ENCODE assay signal across 1 cellular context in genomic region chr1:25247024-25247828, GRCh38.
TF ChIP-seq lines count a peak whose summit lies in the region.

Gene RSRP1, minus strand, starts transcription at chr1:25247454. Its CDS starts 491 bp downstream, at chr1:25246963.

TF ChIP-seq in HEK293, 187 proteins besides CTCF, POLR2A, EP300 and RAD21 (continued from another document and continues in another):
- TF ChIP-seq PBX3 (CRISPR knock-in tag; IDR thresholded peaks at IDR 0.05) (0 out of 2 replicates have a peak, but pooled peaks have one; percentile 16), TRIM28 (IDR thresholded peaks at IDR 0.05; ENCODE audit: borderline replicate concordance, low read length) (no peak), ZNF513 (tag by site-specific recombination; IDR thresholded peaks at IDR 0.05) (peak; percentile 52), ZNF280C (tag by site-specific recombination; IDR thresholded peaks at IDR 0.05) (no peak), ZNF416 (tag by site-specific recombination; IDR thresholded peaks at IDR 0.05) (no peak), ZBTB20 (tag by site-specific recombination; IDR thresholded peaks at IDR 0.05) (peak; percentile 95), ZBTB48 (tag by site-specific recombination; IDR thresholded peaks at IDR 0.05) (peak; percentile 98), GLIS2 (tag by site-specific recombination; IDR thresholded peaks at IDR 0.05) (peak; percentile 79), ZNF639 (tag by site-specific recombination; IDR thresholded peaks at IDR 0.05) (no peak; the same call in 1 of the 2 replicates), ZNF654 (tag by site-specific recombination; IDR thresholded peaks at IDR 0.05; ENCODE audit: low read depth) (no peak), BCL6B (tag by site-specific recombination; IDR thresholded peaks at IDR 0.05) (no peak), ZNF266 (tag by site-specific recombination; IDR thresholded peaks at IDR 0.05; ENCODE audit: low read depth) (no peak), ZEB2 (tag by site-specific recombination; IDR thresholded peaks at IDR 0.05) (peak; percentile 95), ZIC2 (tag by site-specific recombination; IDR thresholded peaks at IDR 0.05) (no peak; the same call in 1 of the 2 replicates), ZNF488 (tag by site-specific recombination; IDR thresholded peaks at IDR 0.05) (no peak), REPIN1 (tag by site-specific recombination; IDR thresholded peaks at IDR 0.05; ENCODE audit: low read depth) (peak; percentile 94), HOXC10 (CRISPR knock-in tag; IDR thresholded peaks at IDR 0.05) (no peak), ZBTB26 (tag by site-specific recombination; optimal IDR thresholded peaks at IDR 0.05) (peak; percentile 46), KLF9 (tag by site-specific recombination; IDR thresholded peaks at IDR 0.05; ENCODE audit: low read depth) (peak; percentile 99), ZNF623 (tag by site-specific recombination; IDR thresholded peaks at IDR 0.05) (no peak), ZNF404 (tag by site-specific recombination; IDR thresholded peaks at IDR 0.05) (no peak), ZNF221 (tag by site-specific recombination; IDR thresholded peaks at IDR 0.05; ENCODE audit: borderline replicate concordance) (no peak), ZNF398 (tag by site-specific recombination; IDR thresholded peaks at IDR 0.05) (peak; percentile 74), ZNF37A (tag by site-specific recombination; IDR thresholded peaks at IDR 0.05) (no peak), PRDM4 (tag by site-specific recombination; IDR thresholded peaks at IDR 0.05) (peak; percentile 87), ZSCAN5A (tag by site-specific recombination; IDR thresholded peaks at IDR 0.05) (peak; percentile 80; the same call in 1 of the 2 replicates), ZBTB17 (tag by site-specific recombination; IDR thresholded peaks at IDR 0.05) (peak; percentile 64), KLF8 (tag by site-specific recombination; IDR thresholded peaks at IDR 0.05) (peak; percentile 97), ZNF146 (tag by site-specific recombination; IDR thresholded peaks at IDR 0.05) (peak; percentile 57), HIC1 (tag by site-specific recombination; IDR thresholded peaks at IDR 0.05) (no peak), ZNF600 (tag by site-specific recombination; IDR thresholded peaks at IDR 0.05) (peak; percentile 95), ZNF707 (tag by site-specific recombination; IDR thresholded peaks at IDR 0.05) (no peak; the same call in 1 of the 2 replicates), ZNF501 (tag by site-specific recombination; IDR thresholded peaks at IDR 0.05) (peak; percentile 99), ZSCAN30 (tag by site-specific recombination; IDR thresholded peaks at IDR 0.05) (no peak; the same call in 1 of the 2 replicates), ZNF16 (tag by site-specific recombination; IDR thresholded peaks at IDR 0.05; ENCODE audit: low read depth) (no peak), SP2 (tag by site-specific recombination; IDR thresholded peaks at IDR 0.05) (peak; percentile 88), ZNF843 (tag by site-specific recombination; IDR thresholded peaks at IDR 0.05) (peak; percentile 73), ZFP3 (tag by site-specific recombination; IDR thresholded peaks at IDR 0.05; ENCODE audit: low read depth) (no peak), FEZF1 (tag by site-specific recombination; IDR thresholded peaks at IDR 0.05) (no peak), ELK4 (IDR thresholded peaks at IDR 0.05; ENCODE audit: borderline replicate concordance, low read depth, low read length) (no peak), ZNF768 (tag by site-specific recombination; IDR thresholded peaks at IDR 0.05) (peak; percentile 56; the same call in 1 of the 2 replicates), ZNF830 (tag by site-specific recombination; IDR thresholded peaks at IDR 0.05; ENCODE audit: low read depth) (no peak)
